Comparison of ENCODE assay signal across 1 cellular context in the genomic region with DNA sequence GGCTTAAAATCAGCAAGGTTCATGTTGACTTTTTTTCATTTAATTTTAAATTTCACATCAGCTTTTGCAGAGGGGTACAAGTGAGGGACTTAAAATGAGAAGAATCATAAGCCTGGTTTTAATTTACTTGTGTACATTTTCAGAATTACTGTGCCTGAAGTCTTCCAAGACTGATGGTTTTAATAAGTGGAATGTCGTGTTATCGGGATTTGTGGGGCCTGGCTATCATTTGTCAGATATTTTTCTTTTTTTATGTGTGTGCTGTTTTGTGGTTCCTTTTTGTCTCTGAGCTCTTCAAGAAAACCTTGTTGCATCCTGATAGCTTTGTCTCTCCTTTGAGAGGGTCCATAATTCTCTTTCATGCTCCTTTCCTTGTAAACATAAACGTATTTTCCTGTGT.
TF ChIP-seq lines count a peak whose summit lies in the region.

No MANE protein-coding gene starts in this region.

TF ChIP-seq in GM23338, 12 proteins besides CTCF, POLR2A, EP300 and RAD21 (continued from another document):
- TF ChIP-seq, protein P1, sequence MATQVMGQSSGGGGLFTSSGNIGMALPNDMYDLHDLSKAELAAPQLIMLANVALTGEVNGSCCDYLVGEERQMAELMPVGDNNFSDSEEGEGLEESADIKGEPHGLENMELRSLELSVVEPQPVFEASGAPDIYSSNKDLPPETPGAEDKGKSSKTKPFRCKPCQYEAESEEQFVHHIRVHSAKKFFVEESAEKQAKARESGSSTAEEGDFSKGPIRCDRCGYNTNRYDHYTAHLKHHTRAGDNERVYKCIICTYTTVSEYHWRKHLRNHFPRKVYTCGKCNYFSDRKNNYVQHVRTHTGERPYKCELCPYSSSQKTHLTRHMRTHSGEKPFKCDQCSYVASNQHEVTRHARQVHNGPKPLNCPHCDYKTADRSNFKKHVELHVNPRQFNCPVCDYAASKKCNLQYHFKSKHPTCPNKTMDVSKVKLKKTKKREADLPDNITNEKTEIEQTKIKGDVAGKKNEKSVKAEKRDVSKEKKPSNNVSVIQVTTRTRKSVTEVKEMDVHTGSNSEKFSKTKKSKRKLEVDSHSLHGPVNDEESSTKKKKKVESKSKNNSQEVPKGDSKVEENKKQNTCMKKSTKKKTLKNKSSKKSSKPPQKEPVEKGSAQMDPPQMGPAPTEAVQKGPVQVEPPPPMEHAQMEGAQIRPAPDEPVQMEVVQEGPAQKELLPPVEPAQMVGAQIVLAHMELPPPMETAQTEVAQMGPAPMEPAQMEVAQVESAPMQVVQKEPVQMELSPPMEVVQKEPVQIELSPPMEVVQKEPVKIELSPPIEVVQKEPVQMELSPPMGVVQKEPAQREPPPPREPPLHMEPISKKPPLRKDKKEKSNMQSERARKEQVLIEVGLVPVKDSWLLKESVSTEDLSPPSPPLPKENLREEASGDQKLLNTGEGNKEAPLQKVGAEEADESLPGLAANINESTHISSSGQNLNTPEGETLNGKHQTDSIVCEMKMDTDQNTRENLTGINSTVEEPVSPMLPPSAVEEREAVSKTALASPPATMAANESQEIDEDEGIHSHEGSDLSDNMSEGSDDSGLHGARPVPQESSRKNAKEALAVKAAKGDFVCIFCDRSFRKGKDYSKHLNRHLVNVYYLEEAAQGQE (IDR thresholded peaks at IDR 0.05; ENCODE audit: unreplicated experiment): no peak
- no peak for TF ChIP-seq POLR2AphosphoS5 (IDR thresholded peaks at IDR 0.05; ENCODE audit: low read depth)
